In genomic region chr1:46603858-46604549, GRCh38 we compare ENCODE assay signal across 8 cellular contexts. TPM values are rescaled to one million over a fixed set of nuclear protein-coding genes. Genes with fewer than 3 reads are reported as not detected.
A peak's percentile ranks its signal among the peaks of the same experiment; 100 is the strongest.
DNase-seq lines count a peak whose midpoint lies in the region; ATAC-seq and TF ChIP-seq lines count a peak whose summit lies in the region.

Gene MKNK1, minus strand, starts transcription at chr1:46604268. Its CDS starts 20,941 bp downstream, at chr1:46583327.

- H3K36me3 ChIP-seq in BE2C (no peaks in the 10 kb centered on the region), colonic mucosa (peaks cover 7% of the 10 kb centered on the region)

- H3K4me3 ChIP-seq in BE2C (ENCODE audit: low read depth, low read length) (peak within 1 kb of the TSS; percentile 78), colonic mucosa (peak within 1 kb of the TSS; percentile 71)

- peak; percentile 95 for ATAC-seq in HG03439 (IDR thresholded peaks at IDR 0.05; ENCODE audit: unreplicated experiment)

- H3K9ac ChIP-seq in colonic mucosa (ENCODE audit: low read depth in 2 of 2, low read length in 2 of 2), result peak within 1 kb of the TSS; percentile 87 to 97

- peak; percentile 91 for DNase-seq in BE2C
- peak; percentile 90 for DNase-seq in NCI-H526 treated with DMSO at 0.1 percent for 48 hours (lab: John Stamatoyannopoulos, UW)
- peak; percentile 100 for DNase-seq in activated CD4-positive, alpha-beta T cell treated with anti-CD3 and anti-CD28 coated beads, Interleukin-2, amount 10 ng/mL, durations not matched to agents 24 days and 14 days
- DNase-seq in colonic mucosa, result peak; percentile 99
- DNase-seq in stimulated activated CD4-positive, alpha-beta T cell treated with anti-CD3 and anti-CD28 coated beads, Interleukin-1b, Interleukin-23, amount 100 ng/mL, for 4 hours (ENCODE audit: low read depth in 2 of 2), result peak; percentile 98 to 99

- H3K4me1 Mint-ChIP-seq in activated CD4-positive, alpha-beta T cell treated with anti-CD3 and anti-CD28 coated beads, Interleukin-2, amount 10 ng/mL, durations not matched to agents 24 days and 14 days, result peaks cover 60% of the 10 kb centered on the region

- H3K9me3 Mint-ChIP-seq in activated CD4-positive, alpha-beta T cell treated with anti-CD3 and anti-CD28 coated beads, Interleukin-2, amount 10 ng/mL, durations not matched to agents 24 days and 14 days, result no peaks in the 10 kb centered on the region

- peak within 1 kb of the TSS; percentile 87 for H3K27ac Mint-ChIP-seq in activated CD4-positive, alpha-beta T cell treated with anti-CD3 and anti-CD28 coated beads, Interleukin-2, amount 10 ng/mL, durations not matched to agents 24 days and 14 days

- TF ChIP-seq POLR2A in GM19193 (IDR thresholded peaks at IDR 0.05; ENCODE audit: extremely low read depth, insufficient read depth, insufficient read length), result peak; percentile 94

- H3K9me3 ChIP-seq in BE2C, result no peaks in the 10 kb centered on the region
- H3K9me3 ChIP-seq in colonic mucosa, result no peaks in the 10 kb centered on the region

- H3K4me3 Mint-ChIP-seq in activated CD4-positive, alpha-beta T cell treated with anti-CD3 and anti-CD28 coated beads, Interleukin-2, amount 10 ng/mL, durations not matched to agents 24 days and 14 days, result peak within 1 kb of the TSS; percentile 92

- intact Hi-C loops in activated CD4-positive, alpha-beta T cell treated with anti-CD3 and anti-CD28 coated beads, Interleukin-2, amount 10 ng/mL, durations not matched to agents 24 days and 14 days (cut with micrococcal nuclease), result loop anchor here (1.0 to 5.0 kb wide), 4 partner anchors 12 to 115 kb away; partner anchors contain the start of genes EFCAB14 and MOB3C
- intact Hi-C loops in colonic mucosa (cut with DNase I), result no loop called here

- H3K4me1 ChIP-seq in BE2C, result no peaks in the 10 kb centered on the region
- peaks cover 8% of the 10 kb centered on the region for H3K4me1 ChIP-seq in colonic mucosa

- H3K27me3 ChIP-seq in BE2C (no peaks in the 10 kb centered on the region), colonic mucosa (no peaks in the 10 kb centered on the region), layer of hippocampus (ENCODE audit: control insufficient read depth, insufficient read depth, low read length) (no peaks in the 10 kb centered on the region)

- H3K27me3 Mint-ChIP-seq in activated CD4-positive, alpha-beta T cell treated with anti-CD3 and anti-CD28 coated beads, Interleukin-2, amount 10 ng/mL, durations not matched to agents 24 days and 14 days, result no peaks in the 10 kb centered on the region

- peaks cover 28% of the 10 kb centered on the region for H3K36me3 Mint-ChIP-seq in activated CD4-positive, alpha-beta T cell treated with anti-CD3 and anti-CD28 coated beads, Interleukin-2, amount 10 ng/mL, durations not matched to agents 24 days and 14 days (ENCODE audit: low read depth)

- no peak; the same call in 1 of the 2 replicates for TF ChIP-seq CTCF in BE2C (IDR thresholded peaks at IDR 0.05; ENCODE audit: low read depth, low read length)
- TF ChIP-seq CTCF in colonic mucosa (IDR thresholded peaks at IDR 0.05), result no peak

- H3K27ac ChIP-seq in colonic mucosa (peak within 1 kb of the TSS; percentile 73), layer of hippocampus (ENCODE audit: low read depth, low read length) (peak within 1 kb of the TSS; percentile 27)

RNA-seq across cellular contexts. Expression of gene MKNK1, which starts in this region (rescaled TPM):
- 4.0 TPM for polyA plus RNA-seq in BE2C (2012; ENCODE audit: insufficient read depth, insufficient read length, low read depth)
- total RNA-seq in activated CD4-positive, alpha-beta T cell treated with anti-CD3 and anti-CD28 coated beads, Interleukin-2, amount 10 ng/mL, durations not matched to agents 24 days and 14 days, result 41.8 and 42.5 TPM in 2 replicates
- total RNA-seq in colonic mucosa, result 10 to 100 TPM; 27.0 to 36.8 TPM

Comparison
In these comparisons a context has a peak if more than half of its experiments do, and no peak if none do; other contexts are left out.
1. Peak in every context shown above with its lines: DNase-seq, ATAC-seq, H3K4me3 ChIP-seq and H3K27ac ChIP-seq.